Comparison of ENCODE assay signal across 1 cellular context in genomic region chr3:15796771-15797599, GRCh38.
TF ChIP-seq lines count a peak whose summit lies in the region.

No MANE protein-coding gene starts in this region.

TF ChIP-seq in K562, 482 proteins besides CTCF, POLR2A, EP300 and RAD21 (continued from another document):
- TF ChIP-seq, protein P1, sequence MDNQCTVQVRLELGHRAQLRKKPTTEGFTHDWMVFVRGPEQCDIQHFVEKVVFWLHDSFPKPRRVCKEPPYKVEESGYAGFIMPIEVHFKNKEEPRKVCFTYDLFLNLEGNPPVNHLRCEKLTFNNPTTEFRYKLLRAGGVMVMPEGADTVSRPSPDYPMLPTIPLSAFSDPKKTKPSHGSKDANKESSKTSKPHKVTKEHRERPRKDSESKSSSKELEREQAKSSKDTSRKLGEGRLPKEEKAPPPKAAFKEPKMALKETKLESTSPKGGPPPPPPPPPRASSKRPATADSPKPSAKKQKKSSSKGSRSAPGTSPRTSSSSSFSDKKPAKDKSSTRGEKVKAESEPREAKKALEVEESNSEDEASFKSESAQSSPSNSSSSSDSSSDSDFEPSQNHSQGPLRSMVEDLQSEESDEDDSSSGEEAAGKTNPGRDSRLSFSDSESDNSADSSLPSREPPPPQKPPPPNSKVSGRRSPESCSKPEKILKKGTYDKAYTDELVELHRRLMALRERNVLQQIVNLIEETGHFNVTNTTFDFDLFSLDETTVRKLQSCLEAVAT (IDR thresholded peaks at IDR 0.05) = peak; percentile 71 to 78; a peak in 3 of 4 replicates
- TF ChIP-seq HDAC6 (IDR thresholded peaks at IDR 0.05; ENCODE audit: low read depth, low read length) (no peak), SMARCA5 (IDR thresholded peaks at IDR 0.05) (no peak; the same call in 1 of the 2 replicates), E2F6 (IDR thresholded peaks at IDR 0.05; ENCODE audit: borderline replicate concordance in 1 of 2, extremely low read depth in 1 of 2, insufficient read depth in 1 of 2, insufficient read length in 1 of 2, low read depth in 1 of 2, low read length in 1 of 2, poor library complexity in 1 of 2, severe bottlenecking in 1 of 2) (no peak), ZNF232 (CRISPR knock-in tag; IDR thresholded peaks at IDR 0.05) (no peak), GTF3C2 (IDR thresholded peaks at IDR 0.05; ENCODE audit: borderline replicate concordance, extremely low read depth, insufficient read length) (no peak), ILF3 (IDR thresholded peaks at IDR 0.05; ENCODE audit: borderline replicate concordance) (no peak), ZNF830 (CRISPR knock-in tag; IDR thresholded peaks at IDR 0.05) (no peak), SP1 (CRISPR knock-in tag; IDR thresholded peaks at IDR 0.05) (no peak), DMBX1 (CRISPR knock-in tag; IDR thresholded peaks at IDR 0.05; ENCODE audit: borderline replicate concordance) (peak; percentile 45; the same call in 1 of the 2 replicates), ETV5 (CRISPR knock-in tag; IDR thresholded peaks at IDR 0.05; ENCODE audit: low read depth) (no peak), SIX5 (IDR thresholded peaks at IDR 0.05; ENCODE audit: borderline replicate concordance in 1 of 2, insufficient read depth in 1 of 2, low read depth in 1 of 2, low read length in 2 of 2) (no peak), ZNF551 (CRISPR knock-in tag; IDR thresholded peaks at IDR 0.05) (no peak), PPARD (CRISPR knock-in tag; IDR thresholded peaks at IDR 0.05) (no peak)
